ENCODE assay signal across 8 cellular contexts in genomic region chr1:212234431-212235298, GRCh38. TPM values are rescaled to one million over a fixed set of nuclear protein-coding genes. Genes with fewer than 3 reads are reported as not detected.
DNase-seq lines count a peak whose midpoint lies in the region; ATAC-seq and TF ChIP-seq lines count a peak whose summit lies in the region.

No MANE protein-coding gene starts in this region.

- H3K4me1 ChIP-seq in mammary epithelial cell (ENCODE audit: insufficient read depth, low read length) (peaks cover 22% of the 10 kb centered on the region), mesenchymal stem cell (ENCODE audit: control insufficient read depth, insufficient read depth, low read depth, low read length) (peaks cover 11% of the 10 kb centered on the region)

- no peaks in the 10 kb centered on the region for H3K79me1 ChIP-seq in mesenchymal stem cell (replicated peaks; ENCODE audit: low read length, poor library complexity, severe bottlenecking)

- H2BK15ac ChIP-seq in mesenchymal stem cell (ENCODE audit: low read depth, poor library complexity, severe bottlenecking) = no peak overlapping the region

- H3K27me3 ChIP-seq in mammary epithelial cell (ENCODE audit: insufficient read depth, low read length) (no peaks in the 10 kb centered on the region), mesenchymal stem cell (ENCODE audit: control insufficient read depth in 1 of 2, insufficient read depth in 1 of 2, low read length in 2 of 2) (no peaks in the 10 kb centered on the region)

- WGBS in mammary epithelial cell (ENCODE audit: low coverage, missing lambda C conversion rate) = 66% methylated on average over 6 of the region's 6 CpGs
- WGBS in mesenchymal stem cell = 61% methylated on average over 6 of the region's 6 CpGs

- H3K23ac ChIP-seq in mesenchymal stem cell (ENCODE audit: low read length in 2 of 2) = no peak overlapping the region

- intact Hi-C loops in activated naive CD4-positive, alpha-beta T cell treated with anti-CD3 and anti-CD28 coated beads for 36 hours (cut with micrococcal nuclease) = loop anchor here (1.0 to 5.0 kb wide), 5 partner anchors 9 to 297 kb away; partner anchors contain the start of gene PPP2R5A
- intact Hi-C loops in mammary epithelial cell (cut with micrococcal nuclease) = loop anchor here (2.0 to 5.0 kb wide), 2 partner anchors 26 to 57 kb away; no protein-coding TSS in a partner anchor

- DNase-seq in activated naive CD4-positive, alpha-beta T cell treated with anti-CD3 and anti-CD28 coated beads for 36 hours = peak; percentile 60
- DNase-seq in activated naive CD4-positive, alpha-beta T cell treated with anti-CD3 and anti-CD28 coated beads, Interleukin-2, amount 50 U/mL, for 16 hours = no peak
- DNase-seq in NOMO-1 treated with dmso at 0.1 percent for 144 hours (lab: John Stamatoyannopoulos, UW; ENCODE audit: unreplicated experiment) (peak; percentile 69), mammary epithelial cell (peak; percentile 95), mesenchymal stem cell (peak; percentile 96), NCI-H2171 (lab: John Stamatoyannopoulos, UW) (no peak), NCI-H510A (lab: John Stamatoyannopoulos, UW) (no peak)

- H3K36me3 Mint-ChIP-seq in activated naive CD4-positive, alpha-beta T cell treated with anti-CD3 and anti-CD28 coated beads for 36 hours (ENCODE audit: low read depth) = no peaks in the 10 kb centered on the region

- peak overlapping the region; percentile 19 for H3K27ac Mint-ChIP-seq in activated naive CD4-positive, alpha-beta T cell treated with anti-CD3 and anti-CD28 coated beads for 36 hours

- no peak overlapping the region for H4K8ac ChIP-seq in mesenchymal stem cell (ENCODE audit: low read length)

- H3K18ac ChIP-seq in mesenchymal stem cell (ENCODE audit: low read depth in 1 of 2, low read length in 2 of 2) = peak overlapping the region in 1 of 2 experiments; percentile 57

- H3K9me3 ChIP-seq in mammary epithelial cell (replicated peaks; ENCODE audit: insufficient read depth, low read length) = no peaks in the 10 kb centered on the region
- H3K9me3 ChIP-seq in mesenchymal stem cell (ENCODE audit: control insufficient read depth, low read length) = no peaks in the 10 kb centered on the region

- no peaks in the 10 kb centered on the region for H3K9me3 Mint-ChIP-seq in activated naive CD4-positive, alpha-beta T cell treated with anti-CD3 and anti-CD28 coated beads for 36 hours

- peak overlapping the region in 1 of 2 experiments; percentile 64 for H2BK12ac ChIP-seq in mesenchymal stem cell (ENCODE audit: low read length in 2 of 2)

- H3K79me2 ChIP-seq in mammary epithelial cell (ENCODE audit: insufficient read depth, low read length) = no peaks in the 10 kb centered on the region

- H4K20me1 ChIP-seq in mammary epithelial cell (ENCODE audit: insufficient read depth, low read length) = no peaks in the 10 kb centered on the region

- peaks cover 14% of the 10 kb centered on the region for H3K4me1 Mint-ChIP-seq in activated naive CD4-positive, alpha-beta T cell treated with anti-CD3 and anti-CD28 coated beads for 36 hours (ENCODE audit: low read depth)

- H3K4me3 ChIP-seq in mammary epithelial cell (replicated peaks in 1 of 3; ENCODE audit: insufficient read depth in 1 of 3, low read depth in 2 of 3, low read length in 3 of 3) = no peak overlapping the region
- peak overlapping the region in 1 of 2 experiments; percentile 7 for H3K4me3 ChIP-seq in mesenchymal stem cell (ENCODE audit: insufficient read depth in 1 of 2, low read depth in 1 of 2, low read length in 2 of 2)

- no peak overlapping the region for H2BK5ac ChIP-seq in mesenchymal stem cell (ENCODE audit: low read depth, low read length, poor library complexity, severe bottlenecking)

- no peak overlapping the region for H3K4ac ChIP-seq in mesenchymal stem cell (ENCODE audit: low read depth in 1 of 2, low read length in 2 of 2)

- TF ChIP-seq CTCF in mammary epithelial cell (conservative IDR thresholded peaks at IDR 0.05 in 1 of 2, IDR thresholded peaks at IDR 0.05 in 1 of 2; ENCODE audit: extremely low read depth in 1 of 2, insufficient read depth in 1 of 2, low read depth in 1 of 2, low read length in 2 of 2) = no peak

- peaks cover 4% of the 10 kb centered on the region for H3K27me3 Mint-ChIP-seq in activated naive CD4-positive, alpha-beta T cell treated with anti-CD3 and anti-CD28 coated beads for 36 hours (ENCODE audit: low read depth)

- no peak overlapping the region for H2AK5ac ChIP-seq in mesenchymal stem cell (ENCODE audit: low read length, severe bottlenecking)

- no peak overlapping the region for H4K91ac ChIP-seq in mesenchymal stem cell (ENCODE audit: low read length)

- no peak overlapping the region for H2AFZ ChIP-seq in mammary epithelial cell (ENCODE audit: low read depth, low read length)
- no peak overlapping the region for H2AFZ ChIP-seq in mesenchymal stem cell (ENCODE audit: low read depth, low read length)

- in situ Hi-C loops in mammary epithelial cell (cut with MboI; ENCODE audit: low sequenced_read_pairs in 2 of 2) = no loop called here

- no peak overlapping the region for H3K4me3 Mint-ChIP-seq in activated naive CD4-positive, alpha-beta T cell treated with anti-CD3 and anti-CD28 coated beads for 36 hours

- dilution Hi-C loops in mammary epithelial cell (cut with HindIII; ENCODE audit: low sequenced_read_pairs) = no loop called here

- no peak overlapping the region for H2BK120ac ChIP-seq in mesenchymal stem cell (ENCODE audit: low read depth, low read length)

- peak; percentile 84 for ATAC-seq in HG02885 (IDR thresholded peaks at IDR 0.05; ENCODE audit: poor library complexity, unreplicated experiment)

- peak overlapping the region; percentile 6 for H3K9ac ChIP-seq in mammary epithelial cell (ENCODE audit: insufficient read depth, low read length)
- H3K9ac ChIP-seq in mesenchymal stem cell (ENCODE audit: low read length) = peak overlapping the region; percentile 50

- CTCF ChIA-PET in activated naive CD4-positive, alpha-beta T cell treated with anti-CD3 and anti-CD28 coated beads for 36 hours (lab: Charles Lee) = interaction anchor here (0.6 to 0.7 kb wide), 2 partner anchors 38 to 228 kb away, joined by 3 to 4 read pairs; no protein-coding TSS in a partner anchor
- CTCF ChIA-PET in mammary epithelial cell (lab: Charles Lee; ENCODE audit: low non-redundant PET) = interaction anchor here (0.7 kb wide), 1 partner anchor 199 kb away, joined by 5 read pairs; the partner anchor contains the start of genes DTL and INTS7

- no TSS peak for BruUV-seq in mammary epithelial cell (replicated peaks; lab: Mats Ljungman, UMichigan)

- H3K27ac ChIP-seq in mammary epithelial cell (ENCODE audit: insufficient read depth, low read depth, low read length) = peak overlapping the region; percentile 39
- H3K27ac ChIP-seq in mesenchymal stem cell (ENCODE audit: low read length, poor library complexity, severe bottlenecking) = peak overlapping the region; percentile 67

- no peak overlapping the region for H3K14ac ChIP-seq in mesenchymal stem cell (ENCODE audit: low read length in 2 of 2)

- H3K4me2 ChIP-seq in mammary epithelial cell (ENCODE audit: insufficient read depth, low read depth, low read length) (peak overlapping the region; percentile 24), mesenchymal stem cell (ENCODE audit: low read length, poor library complexity, severe bottlenecking) (no peak overlapping the region)

- H3K36me3 ChIP-seq in mammary epithelial cell (ENCODE audit: insufficient read depth, low read length) (no peaks in the 10 kb centered on the region), mesenchymal stem cell (ENCODE audit: control insufficient read depth in 1 of 2, insufficient read depth in 2 of 2, low read depth in 1 of 2, low read length in 2 of 2) (no peaks in the 10 kb centered on the region)

RNA-seq across cellular contexts. Expression of gene PPP2R5A, which starts 50.5 kb away (rescaled TPM):
- total RNA-seq in activated naive CD4-positive, alpha-beta T cell treated with anti-CD3 and anti-CD28 coated beads for 36 hours = 10 to 100 TPM; 30.6 to 31.4 TPM
- 10 to 100 TPM; 17.3 to 19.0 TPM for total RNA-seq in mammary epithelial cell
- polyA plus RNA-seq in mammary epithelial cell = 10.4 TPM
- 7.4 TPM for polyA minus RNA-seq in mammary epithelial cell
- polyA plus RNA-seq in mesenchymal stem cell (2013, experiment 1 of 2) = 19.1 TPM
- polyA plus RNA-seq in mesenchymal stem cell (2013, experiment 2 of 2) = 19.9 TPM

Comparison
In these comparisons a context has a peak if more than half of its experiments do, and no peak if none do; other contexts are left out.
1. DNase-seq: peak in activated naive CD4-positive, alpha-beta T cell treated with anti-CD3 and anti-CD28 coated beads for 36 hours (single experiment), NOMO-1 treated with dmso at 0.1 percent for 144 hours (single experiment), mammary epithelial cell (single experiment) and mesenchymal stem cell (single experiment); none in activated naive CD4-positive, alpha-beta T cell treated with anti-CD3 and anti-CD28 coated beads, Interleukin-2, amount 50 U/mL, for 16 hours (single experiment), NCI-H2171 (single experiment) and NCI-H510A (single experiment).